ENCODE assay signal across 25 cellular contexts in genomic region chr4:186924723-186925122, GRCh38.
"Had no signal": no experiment of that assay in that cellular context is flagged by ENCODE, and none has a peak within 500 bp of the region (broad histone marks: within the 10 kb centered on the region; RNA-seq: fewer than 3 reads in every experiment).

No MANE protein-coding gene starts in this region.

- H3K4me1 ChIP-seq: adrenal gland, ascending aorta, heart right ventricle, lower lobe of right lung, spleen, testis had no signal

- ATAC-seq: activated CD4-positive, alpha-beta T cell treated with anti-CD3 and anti-CD28 coated beads for 36 hours; activated naive CD4-positive, alpha-beta T cell treated with anti-CD3 and anti-CD28 coated beads, Interleukin-2, amount 50 U/mL, for 72 hours; activated T-helper 17 cell treated with anti-CD3 and anti-CD28 coated beads, Interleukin-2, amount 50 U/mL, for 72 hours; heart right ventricle; lower lobe of right lung; naive thymus-derived CD4-positive, alpha-beta T cell had no signal

- H3K4me3 ChIP-seq: adrenal gland, ascending aorta, heart right ventricle, lower lobe of right lung, sigmoid colon, spleen, testis had no signal

- H3K27me3 ChIP-seq: adrenal gland, ascending aorta, heart right ventricle, sigmoid colon, spleen, testis had no signal

- H3K4me3 Mint-ChIP-seq: activated B cell treated with CpG ODN at 0.5 μM for 24 hours; activated CD4-positive, alpha-beta T cell treated with anti-CD3 and anti-CD28 coated beads for 36 hours; activated T-cell treated with anti-CD3 and anti-CD28 coated beads, Interleukin-2, amount 50 U/mL, for 24 hours; activated T-helper 17 cell treated with anti-CD3 and anti-CD28 coated beads, Interleukin-2, amount 50 U/mL, for 72 hours; naive thymus-derived CD4-positive, alpha-beta T cell; neural crest cell; T-helper 1 cell treated with Interleukin-12 subunit alpha and Interleukin-12 subunit beta and Interleukin-4 antibody, amounts not matched to agents 30 μg/mL and 1 μg/mL, for 36 hours; type B pancreatic cell had no signal

- H3K27me3 Mint-ChIP-seq: activated B cell treated with CpG ODN at 0.5 μM for 24 hours; activated CD4-positive, alpha-beta T cell treated with anti-CD3 and anti-CD28 coated beads for 36 hours; activated T-cell treated with anti-CD3 and anti-CD28 coated beads, Interleukin-2, amount 50 U/mL, for 24 hours; activated T-helper 17 cell treated with anti-CD3 and anti-CD28 coated beads, Interleukin-2, amount 50 U/mL, for 72 hours; type B pancreatic cell had no signal

- H3K9me3 Mint-ChIP-seq: activated T-cell treated with anti-CD3 and anti-CD28 coated beads, Interleukin-2, amount 50 U/mL, for 24 hours; activated T-helper 17 cell treated with anti-CD3 and anti-CD28 coated beads, Interleukin-2, amount 50 U/mL, for 72 hours; neural crest cell had no signal

- H3K4me1 Mint-ChIP-seq: activated B cell treated with CpG ODN at 0.5 μM for 24 hours; activated CD4-positive, alpha-beta T cell treated with anti-CD3 and anti-CD28 coated beads for 36 hours; activated T-helper 17 cell treated with anti-CD3 and anti-CD28 coated beads, Interleukin-2, amount 50 U/mL, for 72 hours; naive thymus-derived CD4-positive, alpha-beta T cell had no signal

- H3K36me3 ChIP-seq: adrenal gland, ascending aorta, heart right ventricle, lower lobe of right lung, sigmoid colon, spleen had no signal

- H3K27ac Mint-ChIP-seq: activated B cell treated with CpG ODN at 0.5 μM for 24 hours; activated CD4-positive, alpha-beta T cell treated with anti-CD3 and anti-CD28 coated beads for 36 hours; activated naive CD4-positive, alpha-beta T cell treated with anti-CD3 and anti-CD28 coated beads, Interleukin-2, amount 50 U/mL, for 72 hours; activated T-cell treated with anti-CD3 and anti-CD28 coated beads, Interleukin-2, amount 50 U/mL, for 24 hours; activated T-helper 17 cell treated with anti-CD3 and anti-CD28 coated beads, Interleukin-2, amount 50 U/mL, for 72 hours; naive thymus-derived CD4-positive, alpha-beta T cell; T-helper 1 cell treated with Interleukin-12 subunit alpha and Interleukin-12 subunit beta and Interleukin-4 antibody, amounts not matched to agents 30 μg/mL and 1 μg/mL, for 36 hours; type B pancreatic cell had no signal

- DNase-seq: activated B cell treated with CpG ODN at 0.5 μM for 24 hours; activated CD4-positive, alpha-beta T cell treated with anti-CD3 and anti-CD28 coated beads for 36 hours; activated CD4-positive, alpha-beta T cell treated with anti-CD3 and anti-CD28 coated beads, Interleukin-2, amount 50 U/mL, for 4 hours; activated CD8-positive, alpha-beta memory T cell treated with anti-CD3 and anti-CD28 coated beads for 24 hours; activated CD8-positive, alpha-beta memory T cell treated with anti-CD3 and anti-CD28 coated beads, Interleukin-2, amount 50 U/mL, for 4 hours; activated T-cell treated with anti-CD3 and anti-CD28 coated beads, Interleukin-2, amount 50 U/mL, for 24 hours; adrenal gland; cortex of kidney; foreskin fibroblast; heart right ventricle; kidney; lower lobe of right lung; naive thymus-derived CD4-positive, alpha-beta T cell; sigmoid colon; spleen; stimulated activated CD4-positive, alpha-beta T cell treated with anti-CD3 and anti-CD28 coated beads, Interleukin-4, amount 100 ng/mL, for 1 hour; stimulated activated naive CD4-positive, alpha-beta T cell; testis had no signal

- H3K27ac ChIP-seq: adrenal gland, ascending aorta, epithelial cell of prostate, heart right ventricle, lower lobe of right lung, sigmoid colon, spleen, testis had no signal

- H3K36me3 Mint-ChIP-seq: activated naive CD4-positive, alpha-beta T cell treated with anti-CD3 and anti-CD28 coated beads, Interleukin-2, amount 50 U/mL, for 72 hours; naive thymus-derived CD4-positive, alpha-beta T cell; type B pancreatic cell had no signal

- H3K9me3 ChIP-seq: adrenal gland, ascending aorta, heart right ventricle, lower lobe of right lung, sigmoid colon, spleen, testis had no signal
